Comparison of ENCODE assay signal across 8 cellular contexts in the genomic region with DNA sequence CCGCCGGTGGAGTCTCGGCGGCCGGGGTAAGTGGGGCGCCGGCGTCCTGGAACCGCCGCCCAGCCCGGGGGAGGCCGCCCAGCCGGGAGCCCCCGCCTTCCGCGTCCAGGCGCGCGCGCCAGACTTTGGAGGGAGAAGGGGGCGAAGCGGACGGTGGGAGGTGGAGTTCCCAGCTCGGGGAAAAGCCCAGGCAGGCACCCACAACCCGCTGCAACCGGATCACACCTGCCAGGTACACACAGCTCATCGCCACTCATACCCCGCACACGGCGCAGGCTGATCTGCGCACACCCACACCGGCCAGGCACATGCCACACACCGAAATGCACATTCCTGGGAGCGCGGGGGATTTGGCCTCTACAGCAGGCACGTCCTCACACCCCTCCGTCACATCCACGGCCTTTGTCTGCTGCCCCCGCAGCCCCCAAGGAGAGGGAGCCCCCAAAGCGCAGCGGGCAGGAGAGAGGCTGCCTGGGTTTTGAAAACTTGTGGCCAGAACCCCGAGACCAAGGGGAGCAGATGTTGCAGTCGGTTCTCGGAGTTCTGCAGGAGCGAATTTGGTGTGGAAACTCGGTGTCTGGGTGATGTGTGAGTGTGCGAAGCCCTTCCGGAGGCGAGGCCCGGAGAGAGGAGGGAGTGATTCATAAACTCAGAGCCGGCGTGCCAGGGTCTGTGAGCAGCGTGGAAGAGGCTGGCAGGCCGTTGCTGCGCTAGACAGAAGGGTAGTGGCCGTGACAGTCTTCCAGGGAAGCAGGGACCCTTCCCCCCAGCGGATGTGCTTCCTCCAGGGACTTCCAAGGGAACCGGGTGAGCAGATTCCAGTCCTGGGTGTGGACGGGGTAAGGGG. TPM values are rescaled to one million over a fixed set of nuclear protein-coding genes. Genes with fewer than 3 reads are reported as not detected.
A peak's percentile ranks its signal among the peaks of the same experiment; 100 is the strongest.
DNase-seq lines count a peak whose midpoint lies in the region; ATAC-seq and TF ChIP-seq lines count a peak whose summit lies in the region.

No MANE protein-coding gene starts in this region.

- H3K9me3 ChIP-seq in CD4-positive, CD25-positive, alpha-beta regulatory T cell (ENCODE audit: control insufficient read depth in 2 of 2, low read length in 2 of 2): no peaks in the 10 kb centered on the region
- no peaks in the 10 kb centered on the region for H3K9me3 ChIP-seq in right atrium auricular region

- peaks cover 60% of the 10 kb centered on the region for H3K27me3 Mint-ChIP-seq in CD4-positive, CD25-positive, alpha-beta regulatory T cell
- H3K27me3 Mint-ChIP-seq in activated naive CD8-positive, alpha-beta T cell treated with anti-CD3 and anti-CD28 coated beads, Interleukin-2, amount 50 U/mL, for 24 hours: peaks cover 50% of the 10 kb centered on the region

- H3K36me3 ChIP-seq in CD4-positive, CD25-positive, alpha-beta regulatory T cell (ENCODE audit: control insufficient read depth, insufficient read depth, low read length): no peaks in the 10 kb centered on the region
- no peaks in the 10 kb centered on the region for H3K36me3 ChIP-seq in right atrium auricular region

- TF ChIP-seq CTCF in right atrium auricular region (IDR thresholded peaks at IDR 0.05): no peak

- H3K4me1 ChIP-seq in CD4-positive, CD25-positive, alpha-beta regulatory T cell (ENCODE audit: control insufficient read depth, insufficient read depth, low read length, poor library complexity, severe bottlenecking): peaks cover 14% of the 10 kb centered on the region
- peaks cover 0 to 60% of the 10 kb centered on the region in 2 donors for H3K4me1 ChIP-seq in right atrium auricular region

- H3K27me3 ChIP-seq in CD4-positive, CD25-positive, alpha-beta regulatory T cell (ENCODE audit: control insufficient read depth, insufficient read depth, low read length): peaks cover 8% of the 10 kb centered on the region
- H3K27me3 ChIP-seq in right atrium auricular region: no peaks in the 10 kb centered on the region

- peak overlapping the region in 3 of 4 donors; percentile 61 to 81 (median 76) for H3K4me3 Mint-ChIP-seq in CD4-positive, CD25-positive, alpha-beta regulatory T cell
- H3K4me3 Mint-ChIP-seq in activated naive CD8-positive, alpha-beta T cell treated with anti-CD3 and anti-CD28 coated beads, Interleukin-2, amount 50 U/mL, for 24 hours: peak overlapping the region; percentile 72

- no peaks in the 10 kb centered on the region for H3K9me3 Mint-ChIP-seq in CD4-positive, CD25-positive, alpha-beta regulatory T cell
- no peaks in the 10 kb centered on the region for H3K9me3 Mint-ChIP-seq in activated naive CD8-positive, alpha-beta T cell treated with anti-CD3 and anti-CD28 coated beads, Interleukin-2, amount 50 U/mL, for 24 hours

- ATAC-seq in CD4-positive, CD25-positive, alpha-beta regulatory T cell (ENCODE audit: low read depth in 2 of 2): peak; percentile 34 to 38
- peak; percentile 83 for ATAC-seq in activated naive CD8-positive, alpha-beta T cell treated with anti-CD3 and anti-CD28 coated beads, Interleukin-2, amount 50 U/mL, for 24 hours
- no peak for ATAC-seq in GM18858 (IDR thresholded peaks at IDR 0.05; ENCODE audit: unreplicated experiment)

- H3K36me3 Mint-ChIP-seq in CD4-positive, CD25-positive, alpha-beta regulatory T cell: no peaks in the 10 kb centered on the region
- H3K36me3 Mint-ChIP-seq in activated naive CD8-positive, alpha-beta T cell treated with anti-CD3 and anti-CD28 coated beads, Interleukin-2, amount 50 U/mL, for 24 hours (ENCODE audit: low read depth): no peaks in the 10 kb centered on the region

- H3K27ac ChIP-seq in CD4-positive, CD25-positive, alpha-beta regulatory T cell (ENCODE audit: insufficient read depth, low read length, poor library complexity, severe bottlenecking): no peak overlapping the region
- peak overlapping the region; percentile 96 to 99 for H3K27ac ChIP-seq in right atrium auricular region

- peaks cover 0 to 14% (median 1%) of the 10 kb centered on the region in 4 donors for H3K4me1 Mint-ChIP-seq in CD4-positive, CD25-positive, alpha-beta regulatory T cell
- H3K4me1 Mint-ChIP-seq in activated naive CD8-positive, alpha-beta T cell treated with anti-CD3 and anti-CD28 coated beads, Interleukin-2, amount 50 U/mL, for 24 hours: peaks cover 20% of the 10 kb centered on the region

- H3K4me3 ChIP-seq in CD4-positive, CD25-positive, alpha-beta regulatory T cell (ENCODE audit: low read depth, low read length): no peak overlapping the region
- peak overlapping the region; percentile 65 to 83 for H3K4me3 ChIP-seq in right atrium auricular region

- no peak overlapping the region for H3K27ac Mint-ChIP-seq in CD4-positive, CD25-positive, alpha-beta regulatory T cell
- H3K27ac Mint-ChIP-seq in activated naive CD8-positive, alpha-beta T cell treated with anti-CD3 and anti-CD28 coated beads, Interleukin-2, amount 50 U/mL, for 24 hours: peak overlapping the region; percentile 61

- peak in 1 of 3 donors; percentile 54 for DNase-seq in CD4-positive, CD25-positive, alpha-beta regulatory T cell
- peak; percentile 55 for DNase-seq in NCI-H460 (ENCODE audit: extremely low read depth, low read depth)
- peak; percentile 57 for DNase-seq in activated naive CD8-positive, alpha-beta T cell treated with anti-CD3 and anti-CD28 coated beads, Interleukin-2, amount 50 U/mL, for 24 hours
- DNase-seq in right atrium auricular region (ENCODE audit: low spot score): peak; percentile 88
- peak; percentile 56 for DNase-seq in renal cortical epithelial cell (ENCODE audit: low read depth)
- no peak for DNase-seq in NCI-H1417 treated with DMSO at 0.1 percent for 48 hours (lab: John Stamatoyannopoulos, UW)
- no peak for DNase-seq in effector CD8-positive, alpha-beta T cell (lab: John Stamatoyannopoulos, UW)

RNA-seq across cellular contexts. Expression of gene CHST3, which starts 0.7 kb away (rescaled TPM):
- not detected for total RNA-seq in CD4-positive, CD25-positive, alpha-beta regulatory T cell
- polyA plus RNA-seq in CD4-positive, CD25-positive, alpha-beta regulatory T cell: not detected
- total RNA-seq in NCI-H460 (2014; rRNA removed; shearing (Covaris generic)): 15.2 and 16.0 TPM in 2 replicates
- 9.9 and 11.7 TPM in 2 replicates for polyA plus RNA-seq in NCI-H460 (2014; cell fraction: nucleus; rRNA removed)
- 10 to 100 TPM; 21.3 to 45.4 TPM for total RNA-seq in right atrium auricular region
- 32.3 and 69.4 TPM in 2 replicates for total RNA-seq in renal cortical epithelial cell

Comparison
In these comparisons a context has a peak if more than half of its experiments do, and no peak if none do; other contexts are left out.
1. DNase-seq: peak in NCI-H460 (single experiment), activated naive CD8-positive, alpha-beta T cell treated with anti-CD3 and anti-CD28 coated beads, Interleukin-2, amount 50 U/mL, for 24 hours (single experiment), right atrium auricular region (single experiment) and renal cortical epithelial cell (single experiment); none in NCI-H1417 treated with DMSO at 0.1 percent for 48 hours (single experiment) and effector CD8-positive, alpha-beta T cell (single experiment).
2. RNA of gene CHST3, which starts 0.7 kb away (total RNA-seq): 32.3 to 69.4 TPM in renal cortical epithelial cell, 21.3 to 45.4 TPM in right atrium auricular region and 15.2 to 16.0 TPM in NCI-H460; not detected in CD4-positive, CD25-positive, alpha-beta regulatory T cell (single experiment); every median in the first group is over 10 times any median in the second.